Comparison of ENCODE assay signal across 1 cellular context in the genomic region with DNA sequence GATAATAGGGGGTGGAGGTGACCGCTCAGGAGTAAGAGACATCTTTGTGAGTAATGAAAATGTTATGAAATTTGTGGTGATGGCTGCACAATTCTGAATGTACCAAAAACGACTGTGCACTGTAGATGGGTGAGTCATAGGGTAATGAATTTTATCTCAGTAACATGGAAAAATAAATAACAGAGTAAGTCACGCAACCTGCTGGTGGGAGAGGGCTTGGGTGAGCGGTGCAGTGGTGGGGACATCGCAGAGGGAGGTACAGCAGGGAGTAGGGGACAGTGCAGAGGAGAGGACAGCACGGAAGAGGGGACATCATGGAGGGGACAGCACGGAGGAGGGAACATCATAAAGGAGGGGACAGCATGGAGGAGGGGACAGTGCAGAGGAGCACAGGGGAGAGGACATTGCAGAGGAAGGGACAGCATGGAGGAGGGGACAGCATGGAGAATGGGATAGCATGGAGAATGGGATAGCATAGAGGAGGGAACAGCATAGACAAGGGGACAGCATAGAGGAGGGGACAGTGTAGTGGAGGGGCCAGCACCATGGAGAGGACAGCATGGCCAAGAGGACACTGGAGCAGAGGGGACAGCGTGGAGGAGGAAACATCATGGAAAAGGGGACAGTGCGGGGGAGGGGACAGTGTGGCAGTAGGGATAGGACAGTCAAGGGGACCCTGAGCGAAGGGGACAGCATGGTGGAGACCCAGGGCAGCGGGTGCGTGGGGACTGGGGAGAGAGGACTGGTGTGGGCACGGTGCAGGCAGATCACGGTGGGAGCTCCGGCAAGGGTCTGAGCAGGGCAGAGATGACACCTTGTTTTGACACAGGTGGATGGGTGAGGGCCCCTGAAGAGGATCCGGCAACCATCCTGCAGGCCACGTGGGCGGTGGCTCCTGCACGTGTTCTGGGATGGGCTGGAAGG.
TF ChIP-seq lines count a peak whose summit lies in the region.

No MANE protein-coding gene starts in this region.

TF ChIP-seq in HEK293, 187 proteins besides CTCF, POLR2A, EP300 and RAD21 (continued from another document and continues in another):
- peak; percentile 95 for TF ChIP-seq GLIS1 (tag by site-specific recombination; IDR thresholded peaks at IDR 0.05)
- TF ChIP-seq ZBTB6 (tag by site-specific recombination; IDR thresholded peaks at IDR 0.05) = no peak; the same call in 1 of the 2 replicates
- TF ChIP-seq ZNF510 (tag by site-specific recombination; IDR thresholded peaks at IDR 0.05; ENCODE audit: insufficient replicate concordance) = no peak
- TF ChIP-seq ZNF747 (tag by site-specific recombination; IDR thresholded peaks at IDR 0.05) = no peak
- peak; percentile 98 for TF ChIP-seq ZNF341 (tag by site-specific recombination; IDR thresholded peaks at IDR 0.05; ENCODE audit: low read depth)
- no peak for TF ChIP-seq ZNF654 (tag by site-specific recombination; IDR thresholded peaks at IDR 0.05; ENCODE audit: low read depth)
- no peak for TF ChIP-seq ZFP41 (tag by site-specific recombination; IDR thresholded peaks at IDR 0.05; ENCODE audit: borderline replicate concordance)
- TF ChIP-seq, protein P1, sequence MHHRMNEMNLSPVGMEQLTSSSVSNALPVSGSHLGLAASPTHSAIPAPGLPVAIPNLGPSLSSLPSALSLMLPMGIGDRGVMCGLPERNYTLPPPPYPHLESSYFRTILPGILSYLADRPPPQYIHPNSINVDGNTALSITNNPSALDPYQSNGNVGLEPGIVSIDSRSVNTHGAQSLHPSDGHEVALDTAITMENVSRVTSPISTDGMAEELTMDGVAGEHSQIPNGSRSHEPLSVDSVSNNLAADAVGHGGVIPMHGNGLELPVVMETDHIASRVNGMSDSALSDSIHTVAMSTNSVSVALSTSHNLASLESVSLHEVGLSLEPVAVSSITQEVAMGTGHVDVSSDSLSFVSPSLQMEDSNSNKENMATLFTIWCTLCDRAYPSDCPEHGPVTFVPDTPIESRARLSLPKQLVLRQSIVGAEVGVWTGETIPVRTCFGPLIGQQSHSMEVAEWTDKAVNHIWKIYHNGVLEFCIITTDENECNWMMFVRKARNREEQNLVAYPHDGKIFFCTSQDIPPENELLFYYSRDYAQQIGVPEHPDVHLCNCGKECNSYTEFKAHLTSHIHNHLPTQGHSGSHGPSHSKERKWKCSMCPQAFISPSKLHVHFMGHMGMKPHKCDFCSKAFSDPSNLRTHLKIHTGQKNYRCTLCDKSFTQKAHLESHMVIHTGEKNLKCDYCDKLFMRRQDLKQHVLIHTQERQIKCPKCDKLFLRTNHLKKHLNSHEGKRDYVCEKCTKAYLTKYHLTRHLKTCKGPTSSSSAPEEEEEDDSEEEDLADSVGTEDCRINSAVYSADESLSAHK (tag by site-specific recombination; IDR thresholded peaks at IDR 0.05) = peak; percentile 59
- peak; percentile 27; the same call in 1 of the 2 replicates for TF ChIP-seq OVOL3 (tag by site-specific recombination; IDR thresholded peaks at IDR 0.05)
- no peak for TF ChIP-seq ZNF121 (tag by site-specific recombination; IDR thresholded peaks at IDR 0.05)
- TF ChIP-seq, protein P2, sequence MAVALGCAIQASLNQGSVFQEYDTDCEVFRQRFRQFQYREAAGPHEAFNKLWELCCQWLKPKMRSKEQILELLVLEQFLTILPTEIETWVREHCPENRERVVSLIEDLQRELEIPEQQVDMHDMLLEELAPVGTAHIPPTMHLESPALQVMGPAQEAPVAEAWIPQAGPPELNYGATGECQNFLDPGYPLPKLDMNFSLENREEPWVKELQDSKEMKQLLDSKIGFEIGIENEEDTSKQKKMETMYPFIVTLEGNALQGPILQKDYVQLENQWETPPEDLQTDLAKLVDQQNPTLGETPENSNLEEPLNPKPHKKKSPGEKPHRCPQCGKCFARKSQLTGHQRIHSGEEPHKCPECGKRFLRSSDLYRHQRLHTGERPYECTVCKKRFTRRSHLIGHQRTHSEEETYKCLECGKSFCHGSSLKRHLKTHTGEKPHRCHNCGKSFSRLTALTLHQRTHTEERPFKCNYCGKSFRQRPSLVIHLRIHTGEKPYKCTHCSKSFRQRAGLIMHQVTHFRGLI (tag by site-specific recombination; IDR thresholded peaks at IDR 0.05) = no peak
- no peak for TF ChIP-seq ZNF148 (tag by site-specific recombination; IDR thresholded peaks at IDR 0.05; ENCODE audit: borderline replicate concordance)
- TF ChIP-seq ZBTB26 (tag by site-specific recombination; optimal IDR thresholded peaks at IDR 0.05) = no peak
- no peak for TF ChIP-seq ELK4 (IDR thresholded peaks at IDR 0.05; ENCODE audit: borderline replicate concordance, low read depth, low read length)
- TF ChIP-seq YY2 (tag by site-specific recombination; IDR thresholded peaks at IDR 0.05) = peak; percentile 83
- peak; percentile 52 for TF ChIP-seq ZBTB21 (tag by site-specific recombination; IDR thresholded peaks at IDR 0.05)
- no peak for TF ChIP-seq ZNF10 (tag by site-specific recombination; IDR thresholded peaks at IDR 0.05)
- no peak for TF ChIP-seq ZNF202 (tag by site-specific recombination; IDR thresholded peaks at IDR 0.05; ENCODE audit: borderline replicate concordance)
- TF ChIP-seq ZNF660 (tag by site-specific recombination; IDR thresholded peaks at IDR 0.05) = peak; percentile 58; the same call in 1 of the 2 replicates
- peak; percentile 59; the same call in 1 of the 2 replicates for TF ChIP-seq ZBTB17 (tag by site-specific recombination; IDR thresholded peaks at IDR 0.05)
- TF ChIP-seq ZNF426 (tag by site-specific recombination; IDR thresholded peaks at IDR 0.05) = no peak
- no peak for TF ChIP-seq ZNF544 (tag by site-specific recombination; IDR thresholded peaks at IDR 0.05)
- TF ChIP-seq ZNF677 (tag by site-specific recombination; IDR thresholded peaks at IDR 0.05) = no peak
- no peak for TF ChIP-seq KLF7 (tag by site-specific recombination; IDR thresholded peaks at IDR 0.05; ENCODE audit: borderline replicate concordance)
- no peak for TF ChIP-seq ZNF658 (tag by site-specific recombination; IDR thresholded peaks at IDR 0.05)
- TF ChIP-seq SP3 (tag by site-specific recombination; IDR thresholded peaks at IDR 0.05) = no peak
- TF ChIP-seq, protein P3, sequence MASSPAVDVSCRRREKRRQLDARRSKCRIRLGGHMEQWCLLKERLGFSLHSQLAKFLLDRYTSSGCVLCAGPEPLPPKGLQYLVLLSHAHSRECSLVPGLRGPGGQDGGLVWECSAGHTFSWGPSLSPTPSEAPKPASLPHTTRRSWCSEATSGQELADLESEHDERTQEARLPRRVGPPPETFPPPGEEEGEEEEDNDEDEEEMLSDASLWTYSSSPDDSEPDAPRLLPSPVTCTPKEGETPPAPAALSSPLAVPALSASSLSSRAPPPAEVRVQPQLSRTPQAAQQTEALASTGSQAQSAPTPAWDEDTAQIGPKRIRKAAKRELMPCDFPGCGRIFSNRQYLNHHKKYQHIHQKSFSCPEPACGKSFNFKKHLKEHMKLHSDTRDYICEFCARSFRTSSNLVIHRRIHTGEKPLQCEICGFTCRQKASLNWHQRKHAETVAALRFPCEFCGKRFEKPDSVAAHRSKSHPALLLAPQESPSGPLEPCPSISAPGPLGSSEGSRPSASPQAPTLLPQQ (tag by site-specific recombination; IDR thresholded peaks at IDR 0.05) = peak; percentile 72; the same call in 1 of the 2 replicates
- peak; percentile 44 for TF ChIP-seq SP2 (tag by site-specific recombination; IDR thresholded peaks at IDR 0.05)
- no peak for TF ChIP-seq ZNF707 (tag by site-specific recombination; IDR thresholded peaks at IDR 0.05)
- no peak for TF ChIP-seq ZBTB1 (tag by site-specific recombination; IDR thresholded peaks at IDR 0.05)
- TF ChIP-seq REPIN1 (tag by site-specific recombination; IDR thresholded peaks at IDR 0.05; ENCODE audit: low read depth) = no peak
- no peak for TF ChIP-seq ZNF626 (tag by site-specific recombination; IDR thresholded peaks at IDR 0.05)
- TF ChIP-seq ZBTB48 (tag by site-specific recombination; IDR thresholded peaks at IDR 0.05) = peak; percentile 91
- TF ChIP-seq SCRT2 (tag by site-specific recombination; IDR thresholded peaks at IDR 0.05) = no peak
- TF ChIP-seq, protein P4, sequence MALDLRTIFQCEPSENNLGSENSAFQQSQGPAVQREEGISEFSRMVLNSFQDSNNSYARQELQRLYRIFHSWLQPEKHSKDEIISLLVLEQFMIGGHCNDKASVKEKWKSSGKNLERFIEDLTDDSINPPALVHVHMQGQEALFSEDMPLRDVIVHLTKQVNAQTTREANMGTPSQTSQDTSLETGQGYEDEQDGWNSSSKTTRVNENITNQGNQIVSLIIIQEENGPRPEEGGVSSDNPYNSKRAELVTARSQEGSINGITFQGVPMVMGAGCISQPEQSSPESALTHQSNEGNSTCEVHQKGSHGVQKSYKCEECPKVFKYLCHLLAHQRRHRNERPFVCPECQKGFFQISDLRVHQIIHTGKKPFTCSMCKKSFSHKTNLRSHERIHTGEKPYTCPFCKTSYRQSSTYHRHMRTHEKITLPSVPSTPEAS (tag by site-specific recombination; IDR thresholded peaks at IDR 0.05) = no peak
- 0 out of 2 replicates have a peak, but pooled peaks have one; percentile 17 for TF ChIP-seq ZNF266 (tag by site-specific recombination; IDR thresholded peaks at IDR 0.05; ENCODE audit: low read depth)
- TF ChIP-seq ZNF571 (tag by site-specific recombination; IDR thresholded peaks at IDR 0.05) = no peak
- peak; percentile 92 for TF ChIP-seq SP7 (tag by site-specific recombination; IDR thresholded peaks at IDR 0.05)
- TF ChIP-seq ZNF23 (tag by site-specific recombination; IDR thresholded peaks at IDR 0.05; ENCODE audit: borderline replicate concordance) = no peak
- TF ChIP-seq, protein P5, sequence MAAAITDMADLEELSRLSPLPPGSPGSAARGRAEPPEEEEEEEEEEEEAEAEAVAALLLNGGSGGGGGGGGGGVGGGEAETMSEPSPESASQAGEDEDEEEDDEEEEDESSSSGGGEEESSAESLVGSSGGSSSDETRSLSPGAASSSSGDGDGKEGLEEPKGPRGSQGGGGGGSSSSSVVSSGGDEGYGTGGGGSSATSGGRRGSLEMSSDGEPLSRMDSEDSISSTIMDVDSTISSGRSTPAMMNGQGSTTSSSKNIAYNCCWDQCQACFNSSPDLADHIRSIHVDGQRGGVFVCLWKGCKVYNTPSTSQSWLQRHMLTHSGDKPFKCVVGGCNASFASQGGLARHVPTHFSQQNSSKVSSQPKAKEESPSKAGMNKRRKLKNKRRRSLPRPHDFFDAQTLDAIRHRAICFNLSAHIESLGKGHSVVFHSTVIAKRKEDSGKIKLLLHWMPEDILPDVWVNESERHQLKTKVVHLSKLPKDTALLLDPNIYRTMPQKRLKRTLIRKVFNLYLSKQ (tag by site-specific recombination; IDR thresholded peaks at IDR 0.05; ENCODE audit: borderline replicate concordance) = no peak
- TF ChIP-seq ZNF350 (tag by site-specific recombination; IDR thresholded peaks at IDR 0.05) = no peak
- no peak for TF ChIP-seq ZNF555 (tag by site-specific recombination; conservative IDR thresholded peaks at IDR 0.05)
- TF ChIP-seq ZSCAN30 (tag by site-specific recombination; IDR thresholded peaks at IDR 0.05) = peak; percentile 67; the same call in 1 of the 2 replicates
